ENCODE assay signal across 18 cellular contexts in the genomic region with DNA sequence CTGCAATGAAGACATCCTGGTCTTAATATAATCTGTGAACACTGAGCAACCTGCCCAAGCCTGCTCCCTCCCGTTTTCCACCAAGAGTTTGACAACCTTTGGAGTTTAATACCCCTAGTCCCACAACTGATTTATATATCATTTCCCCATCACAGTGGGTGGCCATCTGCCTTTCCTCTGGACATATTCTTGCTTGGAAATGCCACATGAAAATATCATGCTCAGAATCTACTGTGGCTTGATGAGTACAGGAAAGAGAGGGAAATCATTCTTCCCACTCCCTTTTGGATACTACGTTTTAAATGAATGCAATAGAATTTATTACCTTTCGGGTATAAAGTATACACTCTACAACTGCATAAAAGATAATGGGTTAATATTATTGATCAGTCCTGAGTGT.
"Had no signal": no experiment of that assay in that cellular context is flagged by ENCODE, and none has a peak within 500 bp of the region (broad histone marks: within the 10 kb centered on the region; RNA-seq: fewer than 3 reads in every experiment).

No MANE protein-coding gene starts in this region.

- H3K4me3 ChIP-seq: body of pancreas, coronary artery, heart left ventricle, right atrium auricular region, SJCRH30 had no signal

- H3K36me3 ChIP-seq: heart left ventricle, right atrium auricular region, SJCRH30, WERI-Rb-1 had no signal

- ATAC-seq: body of pancreas, heart left ventricle, left lobe of liver had no signal

- DNase-seq: activated CD4-positive, alpha-beta memory T cell treated with anti-CD3 and anti-CD28 coated beads, Interleukin-2, amount 10 ng/mL, durations not matched to agents 7 days and 5 days; activated CD4-positive, alpha-beta T cell treated with anti-CD3 and anti-CD28 coated beads for 36 hours; activated gamma-delta T cell; activated T-cell treated with anti-CD3 and anti-CD28 coated beads, Interleukin-2, amount 50 U/mL, for 48 hours; amniotic stem cell; body of pancreas; central memory CD4-positive, alpha-beta T cell; effector CD4-positive, alpha-beta T cell; foreskin melanocyte; heart left ventricle; occipital lobe; SJCRH30; stimulated activated naive CD8-positive, alpha-beta T cell treated with anti-CD3 and anti-CD28 coated beads, Interleukin-15, Interleukin-2, amounts not matched to agents 100 U/mL and 50 U/mL, for 24 hours; T-helper 1 cell had no signal

- H3K27ac ChIP-seq: body of pancreas, coronary artery, heart left ventricle, right atrium auricular region, SJCRH30, WERI-Rb-1 had no signal

- H3K9me3 ChIP-seq: body of pancreas, heart left ventricle, right atrium auricular region, SJCRH30 had no signal

- H3K27me3 ChIP-seq: body of pancreas, heart left ventricle, right atrium auricular region, SJCRH30 had no signal

- H3K4me1 ChIP-seq: right atrium auricular region, SJCRH30 had no signal
